23 cellular contexts compared by ENCODE assay signal in the genomic region with DNA sequence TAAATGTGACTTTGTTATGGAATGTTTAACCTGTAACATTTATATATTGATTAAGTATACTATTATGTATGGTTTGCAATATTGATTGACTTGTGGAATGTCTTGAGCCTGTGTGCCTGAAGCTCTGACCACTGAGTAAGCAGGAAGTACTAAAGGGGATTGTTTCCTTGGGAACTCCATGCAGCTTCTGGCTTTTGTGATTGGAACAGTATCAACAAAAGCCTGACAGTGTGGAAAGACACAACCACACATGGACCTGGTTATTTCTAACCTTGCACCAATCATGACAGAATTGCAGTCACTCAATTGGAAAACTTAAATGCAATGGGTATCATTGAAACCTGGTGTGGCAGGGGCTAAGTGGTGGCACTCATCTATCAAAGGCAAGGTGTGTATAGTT.
"Had no signal": no experiment of that assay in that cellular context is flagged by ENCODE, and none has a peak within 500 bp of the region (broad histone marks: within the 10 kb centered on the region; RNA-seq: fewer than 3 reads in every experiment).

No MANE protein-coding gene starts in this region.

- H3K27ac Mint-ChIP-seq: dendritic cell treated with granulocyte-macrophage colony-stimulating factor and Interleukin-4, amounts not matched to agents 40 ng/mL and 50 ng/mL, for 4 days; naive thymus-derived CD4-positive, alpha-beta T cell; nephron progenitor cell; stimulated activated naive B cell treated with anti-CD40 and anti-IgM and Interleukin-4, amounts not matched to agents 10 μg/mL and 1 μg/mL and 100 μg/mL, for 72 hours had no signal

- H3K27me3 ChIP-seq: hepatocyte, right atrium auricular region, sigmoid colon, stomach, transverse colon had no signal

- H3K27me3 Mint-ChIP-seq: dendritic cell treated with granulocyte-macrophage colony-stimulating factor and Interleukin-4, amounts not matched to agents 40 ng/mL and 50 ng/mL, for 4 days; stimulated activated naive B cell treated with anti-CD40 and anti-IgM and Interleukin-4, amounts not matched to agents 10 μg/mL and 1 μg/mL and 100 μg/mL, for 72 hours had no signal

- H3K4me3 ChIP-seq: hepatocyte, lung, prostate gland, right atrium auricular region, sigmoid colon, skin epidermis, stomach, thoracic aorta, transverse colon had no signal

- H3K9me3 Mint-ChIP-seq: dendritic cell treated with granulocyte-macrophage colony-stimulating factor and Interleukin-4, amounts not matched to agents 40 ng/mL and 50 ng/mL, for 4 days; nephron progenitor cell; stimulated activated naive B cell treated with anti-CD40 and anti-IgM and Interleukin-4, amounts not matched to agents 10 μg/mL and 1 μg/mL and 100 μg/mL, for 72 hours had no signal

- DNase-seq: cerebellar nuclear complex; foreskin melanocyte; head of caudate nucleus; kidney; left colon; left ventricle myocardium superior; naive thymus-derived CD4-positive, alpha-beta T cell; nephron progenitor cell; sigmoid colon; stimulated activated CD4-positive, alpha-beta T cell treated with anti-CD3 and anti-CD28 coated beads, Interleukin-2, amount 100 ng/mL, for 24 hours; stimulated activated CD4-positive, alpha-beta T cell treated with anti-CD3 and anti-CD28 coated beads, Interleukin-4, amount 100 ng/mL, for 4 hours; stimulated activated naive B cell treated with anti-CD40 and anti-IgM and Interleukin-4, amounts not matched to agents 10 μg/mL and 1 μg/mL and 100 μg/mL, for 72 hours; stomach; substantia nigra; transverse colon had no signal

- H3K27ac ChIP-seq: hepatocyte, parathyroid adenoma, prostate gland, right atrium auricular region, sigmoid colon, skin epidermis, stomach, thoracic aorta, transverse colon had no signal

- H3K4me1 ChIP-seq: parathyroid adenoma, prostate gland, sigmoid colon, stomach, transverse colon had no signal

- H3K79me2 ChIP-seq: hepatocyte, parathyroid adenoma had no signal

- H3K36me3 ChIP-seq: prostate gland, right atrium auricular region, sigmoid colon, stomach, thoracic aorta, transverse colon had no signal

- H3K4me2 ChIP-seq: hepatocyte had no signal

- H3K4me1 Mint-ChIP-seq: naive thymus-derived CD4-positive, alpha-beta T cell had no signal

- H3K9me3 ChIP-seq: prostate gland, right atrium auricular region, sigmoid colon, stomach, thoracic aorta, transverse colon had no signal

- ATAC-seq: left colon; left ventricle myocardium superior; naive thymus-derived CD4-positive, alpha-beta T cell; stimulated activated naive B cell treated with anti-CD40 and anti-IgM and Interleukin-4, amounts not matched to agents 10 μg/mL and 1 μg/mL and 100 μg/mL, for 72 hours had no signal

- H3K4me3 Mint-ChIP-seq: dendritic cell treated with granulocyte-macrophage colony-stimulating factor and Interleukin-4, amounts not matched to agents 40 ng/mL and 50 ng/mL, for 4 days; naive thymus-derived CD4-positive, alpha-beta T cell; nephron progenitor cell; stimulated activated naive B cell treated with anti-CD40 and anti-IgM and Interleukin-4, amounts not matched to agents 10 μg/mL and 1 μg/mL and 100 μg/mL, for 72 hours had no signal

- H3K36me3 Mint-ChIP-seq: stimulated activated naive B cell treated with anti-CD40 and anti-IgM and Interleukin-4, amounts not matched to agents 10 μg/mL and 1 μg/mL and 100 μg/mL, for 72 hours had no signal

- H2AFZ ChIP-seq: hepatocyte, parathyroid adenoma had no signal
